ENCODE assay signal across 13 cellular contexts in genomic region chr3:59127071-59127470, GRCh38.
DNase-seq lines count a peak whose midpoint lies in the region; ATAC-seq, FAIRE-seq and TF ChIP-seq lines count a peak whose summit lies in the region.
"Had no signal": no experiment of that assay in that cellular context is flagged by ENCODE, and none has a peak within 500 bp of the region (broad histone marks: within the 10 kb centered on the region; RNA-seq: fewer than 3 reads in every experiment).

No MANE protein-coding gene starts in this region.

- in situ Hi-C loops in ACHN (cut with HindIII; ENCODE audit: low pct_ligation_motif_present, low pct_unique_long_range_greater_than_20kb, low sequenced_read_pairs) (no loop called here), mammary epithelial cell (cut with MboI; ENCODE audit: low sequenced_read_pairs in 2 of 2) (no loop called here)

- no peak for FAIRE-seq in HTR-8/SVneo (lab: Jason Lieb, UNC)
- FAIRE-seq: kidney had no signal

- H3K27me3 ChIP-seq in mammary epithelial cell (ENCODE audit: insufficient read depth, low read length) = no peaks in the 10 kb centered on the region
- no peaks in the 10 kb centered on the region for H3K27me3 ChIP-seq in kidney epithelial cell (ENCODE audit: control insufficient read depth, insufficient read depth, low read length)

- ATAC-seq in GM18873 (IDR thresholded peaks at IDR 0.05; ENCODE audit: low FRiP score, unreplicated experiment) = no peak
- no peak for ATAC-seq in GM18868 (IDR thresholded peaks at IDR 0.05; ENCODE audit: unreplicated experiment)

- H3K9ac ChIP-seq in mammary epithelial cell (ENCODE audit: insufficient read depth, low read length) = no peak overlapping the region

- H3K4me3 ChIP-seq in mammary epithelial cell (replicated peaks in 1 of 3; ENCODE audit: insufficient read depth in 1 of 3, low read depth in 2 of 3, low read length in 3 of 3) (no peak overlapping the region), kidney epithelial cell (ENCODE audit: low read depth, low read length) (no peak overlapping the region)

- no peak overlapping the region for H3K4me2 ChIP-seq in mammary epithelial cell (ENCODE audit: insufficient read depth, low read depth, low read length)

- DNase-seq in ACHN (peak; percentile 5), HTR-8/SVneo (ENCODE audit: insufficient read length, low spot score) (peak; percentile 57), mammary epithelial cell (peak; percentile 82), kidney epithelial cell (ENCODE audit: low read depth) (peak; percentile 44), DMS 273 (lab: John Stamatoyannopoulos, UW; ENCODE audit: unreplicated experiment) (no peak), posterior vena cava (ENCODE audit: low spot score) (no peak)
- DNase-seq: activated CD8-positive, alpha-beta memory T cell treated with anti-CD3 and anti-CD28 coated beads for 24 hours; activated naive CD8-positive, alpha-beta T cell treated with anti-CD3 and anti-CD28 coated beads, Interleukin-2, amount 10 ng/mL, durations not matched to agents 7 days and 5 days; HCEC 1CT; kidney; stimulated activated CD4-positive, alpha-beta T cell treated with anti-CD3 and anti-CD28 coated beads, Interleukin-2, amount 100 ng/mL, for 24 hours had no signal

- CTCF ChIA-PET in mammary epithelial cell (lab: Charles Lee; ENCODE audit: low non-redundant PET) = interaction anchor here (0.5 kb wide), 1 partner anchor 8 kb away, joined by 3 read pairs; no protein-coding TSS in a partner anchor

- no peak overlapping the region for H3K27ac ChIP-seq in mammary epithelial cell (ENCODE audit: insufficient read depth, low read depth, low read length)

- TF ChIP-seq CTCF in mammary epithelial cell (conservative IDR thresholded peaks at IDR 0.05 in 1 of 2, IDR thresholded peaks at IDR 0.05 in 1 of 2; ENCODE audit: extremely low read depth in 1 of 2, insufficient read depth in 1 of 2, low read depth in 1 of 2, low read length in 2 of 2) (no peak), kidney epithelial cell (IDR thresholded peaks at IDR 0.05; ENCODE audit: insufficient read depth, low read length, poor library complexity, severe bottlenecking) (no peak)

- no peaks in the 10 kb centered on the region for H3K79me2 ChIP-seq in mammary epithelial cell (ENCODE audit: insufficient read depth, low read length)

- dilution Hi-C loops in mammary epithelial cell (cut with HindIII; ENCODE audit: low sequenced_read_pairs) = no loop called here

- BruUV-seq in mammary epithelial cell (replicated peaks; lab: Mats Ljungman, UMichigan) = no TSS peak

- H3K36me3 ChIP-seq in mammary epithelial cell (ENCODE audit: insufficient read depth, low read length) = no peaks in the 10 kb centered on the region
- no peaks in the 10 kb centered on the region for H3K36me3 ChIP-seq in kidney epithelial cell (ENCODE audit: control insufficient read depth, insufficient read depth, low read length)

- intact Hi-C loops in mammary epithelial cell (cut with micrococcal nuclease) = no loop called here
- intact Hi-C loops in posterior vena cava (cut with DNase I) = no loop called here

- no peak overlapping the region for H2AFZ ChIP-seq in mammary epithelial cell (ENCODE audit: low read depth, low read length)

- no peaks in the 10 kb centered on the region for H3K9me3 ChIP-seq in mammary epithelial cell (replicated peaks; ENCODE audit: insufficient read depth, low read length)

- H4K20me1 ChIP-seq in mammary epithelial cell (ENCODE audit: insufficient read depth, low read length) = no peaks in the 10 kb centered on the region

- peaks cover 5% of the 10 kb centered on the region for H3K4me1 ChIP-seq in mammary epithelial cell (ENCODE audit: insufficient read depth, low read length)

Comparison
In these comparisons a context has a peak if more than half of its experiments do, and no peak if none do; other contexts are left out.
1. DNase-seq: peak in ACHN (single experiment), HTR-8/SVneo (single experiment), mammary epithelial cell (single experiment) and kidney epithelial cell (single experiment); none in DMS 273 (single experiment) and posterior vena cava (single experiment).